In genomic region chr12:111408116-111408440, GRCh38 we compare ENCODE assay signal across 10 cellular contexts. TPM values are rescaled to one million over a fixed set of nuclear protein-coding genes. Genes with fewer than 3 reads are reported as not detected.
DNase-seq lines count a peak whose midpoint lies in the region; ATAC-seq and TF ChIP-seq lines count a peak whose summit lies in the region.
"Had no signal": no experiment of that assay in that cellular context is flagged by ENCODE, and none has a peak within 500 bp of the region (broad histone marks: within the 10 kb centered on the region; RNA-seq: fewer than 3 reads in every experiment).

No MANE protein-coding gene starts in this region.

- H3K4me3 ChIP-seq in SJSA1, result peak overlapping the region; percentile 97; the same call in 1 of the 2 replicates
- H3K4me3 ChIP-seq in esophagus squamous epithelium, result peak overlapping the region in 2 of 4 donors; percentile 81 to 88

- WGBS in esophagus squamous epithelium, 2 donors, result 79 to 80% methylated on average over 1 of the region's 1 CpG

- no peak for TF ChIP-seq POLR2A in esophagus squamous epithelium (IDR thresholded peaks at IDR 0.05)

- CTCF ChIA-PET in activated CD4-positive, alpha-beta T cell treated with anti-CD3 and anti-CD28 coated beads for 36 hours (lab: Charles Lee), result interaction anchor here (1.1 to 24.4 kb wide), 6 partner anchors 10 to 977 kb away, joined by 3 to 890 read pairs (median 6); no protein-coding TSS in a partner anchor

- H3K36me3 ChIP-seq in SJSA1, result peaks cover 33% of the 10 kb centered on the region
- no peaks in the 10 kb centered on the region for H3K36me3 ChIP-seq in esophagus squamous epithelium

- peak overlapping the region; percentile 94 for H3K4me3 Mint-ChIP-seq in activated CD4-positive, alpha-beta T cell treated with anti-CD3 and anti-CD28 coated beads for 36 hours
- peak overlapping the region; percentile 78 for H3K4me3 Mint-ChIP-seq in stimulated activated effector memory CD8-positive, alpha-beta T cell treated with anti-CD3 and anti-CD28 coated beads, Interleukin-12 subunit alpha, Interleukin-12 subunit beta, amount 100 ng/mL, for 72 hours

- no peaks in the 10 kb centered on the region for H3K27me3 ChIP-seq in SJSA1 (replicated peaks)
- H3K27me3 ChIP-seq in esophagus squamous epithelium, result peaks cover 0 to 66% (median 0%) of the 10 kb centered on the region in 4 donors

- peak overlapping the region; percentile 37 for H3K27ac Mint-ChIP-seq in activated CD4-positive, alpha-beta T cell treated with anti-CD3 and anti-CD28 coated beads for 36 hours
- H3K27ac Mint-ChIP-seq in stimulated activated effector memory CD8-positive, alpha-beta T cell treated with anti-CD3 and anti-CD28 coated beads, Interleukin-12 subunit alpha, Interleukin-12 subunit beta, amount 100 ng/mL, for 72 hours, result peak overlapping the region; percentile 6

- no peak overlapping the region for H3K27ac ChIP-seq in SJSA1
- peak overlapping the region in 3 of 4 donors; percentile 80 to 94 (median 92) for H3K27ac ChIP-seq in esophagus squamous epithelium

- TF ChIP-seq CTCF in esophagus squamous epithelium (IDR thresholded peaks at IDR 0.05), result no peak

- peaks cover 76% of the 10 kb centered on the region for H3K4me1 ChIP-seq in SJSA1 (replicated peaks)
- H3K4me1 ChIP-seq in esophagus squamous epithelium, result peaks cover 55 to 100% (median 67%) of the 10 kb centered on the region in 3 donors

- no peak for DNase-seq in activated CD4-positive, alpha-beta T cell treated with anti-CD3 and anti-CD28 coated beads for 36 hours
- no peak for DNase-seq in activated CD4-positive, alpha-beta T cell treated with anti-CD3 and anti-CD28 coated beads, Interleukin-2, amount 50 U/mL, for 48 hours
- no peak for DNase-seq in SJSA1 (ENCODE audit: low read depth in 1 of 2, low spot score in 2 of 2)
- DNase-seq in esophagus squamous epithelium (lab: John Stamatoyannopoulos, UW), result no peak
- DNase-seq in stimulated activated effector memory CD8-positive, alpha-beta T cell treated with anti-CD3 and anti-CD28 coated beads, Interleukin-12 subunit alpha, Interleukin-12 subunit beta, amount 100 ng/mL, for 72 hours (ENCODE audit: low spot score in 2 of 2), result no peak
- DNase-seq in NCI-H1436 treated with DMSO at 0.1 percent for 48 hours (lab: John Stamatoyannopoulos, UW), result no peak
- DNase-seq in stimulated activated CD8-positive, alpha-beta memory T cell treated with anti-CD3 and anti-CD28 coated beads, Interleukin-4, amount 100 ng/mL, for 48 hours, result no peak
- DNase-seq: activated gamma-delta T cell treated with Interleukin-2 at 50 U/mL for 16 hours; stimulated activated CD4-positive, alpha-beta T cell treated with anti-CD3 and anti-CD28 coated beads, Interleukin-2, amount 100 ng/mL, for 48 hours had no signal

- H3K36me3 Mint-ChIP-seq in activated CD4-positive, alpha-beta T cell treated with anti-CD3 and anti-CD28 coated beads for 36 hours (ENCODE audit: low read depth), result peaks cover 11% of the 10 kb centered on the region
- H3K36me3 Mint-ChIP-seq in stimulated activated effector memory CD8-positive, alpha-beta T cell treated with anti-CD3 and anti-CD28 coated beads, Interleukin-12 subunit alpha, Interleukin-12 subunit beta, amount 100 ng/mL, for 72 hours, result peaks cover 37% of the 10 kb centered on the region

- no peak for ATAC-seq in activated CD4-positive, alpha-beta T cell treated with anti-CD3 and anti-CD28 coated beads for 36 hours
- no peak for ATAC-seq in stimulated activated effector memory CD8-positive, alpha-beta T cell treated with anti-CD3 and anti-CD28 coated beads, Interleukin-12 subunit alpha, Interleukin-12 subunit beta, amount 100 ng/mL, for 72 hours
- ATAC-seq in GM18517 (IDR thresholded peaks at IDR 0.05; ENCODE audit: unreplicated experiment), result no peak

- intact Hi-C loops in activated CD4-positive, alpha-beta T cell treated with anti-CD3 and anti-CD28 coated beads for 36 hours (cut with DNase I, micrococcal nuclease), result loop anchor here (2.0 to 10.0 kb wide), 6 partner anchors 139 to 1007 kb away; partner anchors contain the start of genes NAA25 (in 1 of the 2), PPTC7 (in 1 of the 2), PTPN11 (in 1 of the 2) and RAD9B (in 1 of the 2)
- intact Hi-C loops in esophagus squamous epithelium (cut with DNase I), result no loop called here

- H3K4me1 Mint-ChIP-seq in activated CD4-positive, alpha-beta T cell treated with anti-CD3 and anti-CD28 coated beads for 36 hours, result peaks cover 73% of the 10 kb centered on the region
- peaks cover 81% of the 10 kb centered on the region for H3K4me1 Mint-ChIP-seq in stimulated activated effector memory CD8-positive, alpha-beta T cell treated with anti-CD3 and anti-CD28 coated beads, Interleukin-12 subunit alpha, Interleukin-12 subunit beta, amount 100 ng/mL, for 72 hours

- POLR2A ChIA-PET in activated CD4-positive, alpha-beta T cell treated with anti-CD3 and anti-CD28 coated beads for 36 hours (lab: Charles Lee), result interaction anchor here (0.6 to 2.5 kb wide), 4 partner anchors 22 to 693 kb away, joined by 3 to 6 read pairs (median 4); no protein-coding TSS in a partner anchor

- no peaks in the 10 kb centered on the region for H3K9me3 Mint-ChIP-seq in activated CD4-positive, alpha-beta T cell treated with anti-CD3 and anti-CD28 coated beads for 36 hours (ENCODE audit: low read depth)
- H3K9me3 Mint-ChIP-seq in stimulated activated effector memory CD8-positive, alpha-beta T cell treated with anti-CD3 and anti-CD28 coated beads, Interleukin-12 subunit alpha, Interleukin-12 subunit beta, amount 100 ng/mL, for 72 hours, result no peaks in the 10 kb centered on the region

- H3K9me3 ChIP-seq in SJSA1 (replicated peaks) (no peaks in the 10 kb centered on the region), esophagus squamous epithelium (no peaks in the 10 kb centered on the region)

- no peaks in the 10 kb centered on the region for H3K27me3 Mint-ChIP-seq in activated CD4-positive, alpha-beta T cell treated with anti-CD3 and anti-CD28 coated beads for 36 hours

RNA-seq across cellular contexts. Expression of gene SH2B3, which starts 2.4 kb away (rescaled TPM):
- 10 to 100 TPM; 29.2 to 32.7 TPM for total RNA-seq in activated CD4-positive, alpha-beta T cell treated with anti-CD3 and anti-CD28 coated beads for 36 hours
- total RNA-seq in SJSA1 (2014; rRNA removed; shearing (Covaris generic)), result 13.0 and 20.5 TPM in 2 replicates
- 10 to 100 TPM in 1 of 4 donors, 1 to 10 TPM in 3; 3.3 to 16.2 (median 5.6) TPM for total RNA-seq in esophagus squamous epithelium

RNA-seq across cellular contexts. Expression of gene PHETA1, which starts 39.2 kb away (rescaled TPM):
- 1 to 10 TPM; 1.3 to 1.5 TPM for total RNA-seq in activated CD4-positive, alpha-beta T cell treated with anti-CD3 and anti-CD28 coated beads for 36 hours
- total RNA-seq in SJSA1 (2014; rRNA removed; shearing (Covaris generic)), result 1.8 and 8.5 TPM in 2 replicates
- 10 to 100 TPM in 1 of 4 donors, 1 to 10 TPM in 3; 6.9 to 29.9 (median 7.8) TPM for total RNA-seq in esophagus squamous epithelium
